In the genomic region with DNA sequence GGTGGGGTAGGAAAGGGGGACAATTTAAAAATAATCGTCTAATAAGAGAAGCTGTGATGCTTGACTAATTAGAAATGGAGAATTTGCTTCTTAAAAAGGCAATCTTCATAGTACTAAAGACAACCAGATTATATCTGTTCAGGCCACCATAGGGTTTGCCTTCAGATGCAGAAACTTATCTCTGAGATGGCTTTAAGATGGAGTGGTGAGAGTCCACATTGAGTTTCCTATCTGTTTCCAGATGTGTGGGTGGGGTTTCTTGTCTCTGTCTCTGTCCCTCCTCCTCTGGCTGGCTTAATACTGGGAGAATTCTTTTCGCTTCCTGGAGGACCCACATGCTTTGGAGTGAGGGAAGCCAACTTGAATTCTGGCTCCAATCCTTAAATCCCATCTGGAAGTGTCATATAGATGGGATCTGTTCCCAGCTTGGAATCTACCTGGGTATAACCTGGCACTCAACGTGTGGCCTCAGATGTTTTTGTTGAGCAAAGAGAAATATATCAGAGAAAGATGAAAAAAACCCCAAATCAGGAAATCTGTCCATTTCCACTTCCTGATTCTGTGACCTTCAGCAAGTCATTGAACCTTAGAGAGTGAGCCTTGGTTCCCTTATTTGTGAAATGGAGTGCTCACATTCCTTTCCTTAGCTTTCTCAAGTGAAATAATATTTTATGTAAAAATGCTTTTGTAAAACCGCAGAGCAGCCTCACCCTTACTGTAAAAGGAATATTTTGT, we compare ENCODE assay signal across 10 cellular contexts.
DNase-seq lines count a peak whose midpoint lies in the region; ATAC-seq and TF ChIP-seq lines count a peak whose summit lies in the region.
"Had no signal": no experiment of that assay in that cellular context is flagged by ENCODE, and none has a peak within 500 bp of the region (broad histone marks: within the 10 kb centered on the region; RNA-seq: fewer than 3 reads in every experiment).

No MANE protein-coding gene starts in this region.

- no peak for ATAC-seq in heart left ventricle
- ATAC-seq in HG02852 (IDR thresholded peaks at IDR 0.05; ENCODE audit: unreplicated experiment): no peak
- ATAC-seq in GM18520 (IDR thresholded peaks at IDR 0.05; ENCODE audit: unreplicated experiment): no peak
- ATAC-seq: activated CD4-positive, CD25-positive, alpha-beta regulatory T cell treated with anti-CD3 and anti-CD28 coated beads, Interleukin-2, amount 50 U/mL, for 24 hours; gastrocnemius medialis had no signal

- H3K9me3 ChIP-seq in cardiac muscle cell (ENCODE audit: low read depth) (no peaks in the 10 kb centered on the region), heart left ventricle (no peaks in the 10 kb centered on the region)
- H3K9me3 ChIP-seq: gastrocnemius medialis had no signal

- no peak for TF ChIP-seq POLR2A in heart left ventricle (IDR thresholded peaks at IDR 0.05)

- 56 to 64% (median 61%) methylated on average over 4 of the region's 4 CpGs for WGBS in heart left ventricle, 4 donors

- DNase-seq in cardiac muscle cell (ENCODE audit: low read depth in 1 of 2, low spot score in 1 of 2) (no peak), heart left ventricle (no peak), RPMI8226 (peak; percentile 50), fibroblast of gingiva (ENCODE audit: low read depth) (peak; percentile 10), COLO829 (ENCODE audit: low spot score) (no peak), NCI-H1092 treated with DMSO at 0.1 percent for 48 hours (lab: John Stamatoyannopoulos, UW) (no peak)
- DNase-seq: gastrocnemius medialis had no signal

- peak overlapping the region; percentile 32 for H3K27ac ChIP-seq in cardiac muscle cell
- H3K27ac ChIP-seq in heart left ventricle: peak overlapping the region in 1 of 12 donors; percentile 53
- H3K27ac ChIP-seq: gastrocnemius medialis had no signal

- peaks cover 51% of the 10 kb centered on the region for H3K4me1 ChIP-seq in cardiac muscle cell (ENCODE audit: low read depth)
- peaks cover 0 to 63% (median 24%) of the 10 kb centered on the region in 12 donors for H3K4me1 ChIP-seq in heart left ventricle
- H3K4me1 ChIP-seq: gastrocnemius medialis had no signal

- H3K36me3 ChIP-seq in cardiac muscle cell (no peaks in the 10 kb centered on the region), heart left ventricle (peaks cover 0 to 4% (median 0%) of the 10 kb centered on the region in 9 donors)
- H3K36me3 ChIP-seq: gastrocnemius medialis had no signal

- no peaks in the 10 kb centered on the region for H3K27me3 ChIP-seq in cardiac muscle cell
- H3K27me3 ChIP-seq in heart left ventricle: no peaks in the 10 kb centered on the region
- H3K27me3 ChIP-seq: gastrocnemius medialis had no signal

- TF ChIP-seq CTCF in cardiac muscle cell (IDR thresholded peaks at IDR 0.05; ENCODE audit: low read depth, low read length) (no peak), heart left ventricle (IDR thresholded peaks at IDR 0.05) (no peak)

- intact Hi-C loops in heart left ventricle (cut with DNase I): no loop called here

- no peak overlapping the region for H3K4me3 ChIP-seq in cardiac muscle cell
- no peak overlapping the region for H3K4me3 ChIP-seq in heart left ventricle
- H3K4me3 ChIP-seq: gastrocnemius medialis had no signal

Comparison
In these comparisons a context has a peak if more than half of its experiments do, and no peak if none do; other contexts are left out.
1. DNase-seq: peak in RPMI8226 (single experiment) and fibroblast of gingiva (single experiment); none in cardiac muscle cell (0 of 2), heart left ventricle (0 of 5), COLO829 (single experiment) and NCI-H1092 treated with DMSO at 0.1 percent for 48 hours (single experiment).